Comparison of ENCODE assay signal across 21 cellular contexts in the genomic region with DNA sequence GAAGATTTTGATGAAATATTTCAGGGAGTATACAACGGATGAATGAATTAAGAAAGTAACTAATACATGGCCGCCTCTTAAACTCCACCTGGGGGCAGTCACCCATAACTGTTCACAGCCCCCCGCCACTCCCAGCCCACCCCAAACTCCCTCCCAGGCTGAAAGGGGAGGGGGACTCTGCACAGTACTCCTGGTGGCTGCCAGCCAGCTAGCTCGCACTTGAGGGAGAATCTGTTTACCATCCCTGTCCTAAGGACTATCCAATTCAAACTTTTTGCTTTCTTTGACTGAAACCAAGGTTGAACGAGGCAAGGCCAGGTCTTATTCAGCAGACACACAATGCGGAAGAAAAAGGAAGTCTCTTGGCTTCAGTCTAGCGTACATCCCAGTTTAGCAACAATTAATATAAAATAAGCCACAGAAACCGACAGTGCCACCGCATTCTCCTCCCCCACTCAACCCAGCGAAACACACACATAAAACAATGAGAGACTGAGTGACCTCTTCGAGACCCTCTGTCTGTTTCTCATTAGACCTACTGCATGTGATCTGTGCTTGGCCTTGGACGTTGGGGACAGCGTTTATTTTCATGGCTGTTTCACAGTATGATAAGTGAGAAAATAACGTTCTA.
A peak's percentile ranks its signal among the peaks of the same experiment; 100 is the strongest.
DNase-seq lines count a peak whose midpoint lies in the region; ATAC-seq and TF ChIP-seq lines count a peak whose summit lies in the region.
"Had no signal": no experiment of that assay in that cellular context is flagged by ENCODE, and none has a peak within 500 bp of the region (broad histone marks: within the 10 kb centered on the region; RNA-seq: fewer than 3 reads in every experiment).

No MANE protein-coding gene starts in this region.

- peak; percentile 59 for ATAC-seq in GM19351 (IDR thresholded peaks at IDR 0.05; ENCODE audit: unreplicated experiment)
- ATAC-seq in activated T-cell treated with anti-CD3 and anti-CD28 coated beads, Interleukin-2, amount 50 U/mL, for 4 hours: no peak
- ATAC-seq: CD8-positive, alpha-beta T cell had no signal

- peak overlapping the region in 3 of 5 experiments; percentile 25 to 54 (median 51) for H3K27ac Mint-ChIP-seq in brain
- H3K27ac Mint-ChIP-seq: activated T-helper 2 cell treated with anti-CD3 and anti-CD28 coated beads, Interferon-gamma antibody, Interleukin-2, Interleukin-4, amounts not matched to agents 10 μg/mL and 5 μg/mL and 100 μg/mL, durations not matched to agents 14 hours and 24 hours and 36 hours; CD8-positive, alpha-beta T cell had no signal

- H3K9me3 ChIP-seq in Peyer's patch (no peaks in the 10 kb centered on the region), BE2C (no peaks in the 10 kb centered on the region)
- H3K9me3 ChIP-seq: neutrophil had no signal

- H3K9me3 Mint-ChIP-seq in brain: peaks cover 15 to 27% (median 19%) of the 10 kb centered on the region in 5 experiments
- peaks cover 15% of the 10 kb centered on the region for H3K9me3 Mint-ChIP-seq in activated T-cell treated with anti-CD3 and anti-CD28 coated beads, Interleukin-2, amount 50 U/mL, for 4 hours

- TF ChIP-seq POLR2A in NB4 (IDR thresholded peaks at IDR 0.05; ENCODE audit: extremely low read depth, insufficient read length) (no peak), Peyer's patch (IDR thresholded peaks at IDR 0.05) (no peak)

- H3K4me1 ChIP-seq in Peyer's patch (no peaks in the 10 kb centered on the region), BE2C (no peaks in the 10 kb centered on the region)
- H3K4me1 ChIP-seq: breast epithelium had no signal

- no peaks in the 10 kb centered on the region for H3K27me3 Mint-ChIP-seq in brain
- peaks cover 4% of the 10 kb centered on the region for H3K27me3 Mint-ChIP-seq in activated T-cell treated with anti-CD3 and anti-CD28 coated beads, Interleukin-2, amount 50 U/mL, for 4 hours (ENCODE audit: low read depth)

- no peak overlapping the region for H3K27ac ChIP-seq in Peyer's patch
- H3K27ac ChIP-seq: epithelial cell of prostate, neutrophil, tibial nerve had no signal

- no peak overlapping the region for H3K4me3 ChIP-seq in NB4 (ENCODE audit: low read depth, low read length)
- no peak overlapping the region for H3K4me3 ChIP-seq in Peyer's patch
- no peak overlapping the region for H3K4me3 ChIP-seq in BE2C (ENCODE audit: low read depth, low read length)
- H3K4me3 ChIP-seq: breast epithelium, tibial nerve had no signal

- peak; percentile 73 for DNase-seq in NB4 (ENCODE audit: low read depth)
- DNase-seq in retina: peak; percentile 49
- no peak for DNase-seq in activated T-cell treated with anti-CD3 and anti-CD28 coated beads, Interleukin-2, amount 50 U/mL, for 4 hours
- DNase-seq in Peyer's patch: no peak
- no peak for DNase-seq in BE2C
- DNase-seq in NCI-H345 (lab: John Stamatoyannopoulos, UW): no peak
- DNase-seq: activated CD4-positive, CD25-positive, alpha-beta regulatory T cell treated with anti-CD3 and anti-CD28 coated beads, Interleukin-2, amount 50 U/mL, for 72 hours; CD8-positive, alpha-beta T cell; DMS79 treated with DMSO at 0.1 percent for 48 hours; foreskin melanocyte; midbrain; NCI-H1694; NCI-H226; SIG-M5 had no signal

- TF ChIP-seq CTCF in NB4 (IDR thresholded peaks at IDR 0.05; ENCODE audit: low read depth, low read length): no peak
- TF ChIP-seq CTCF in brain (conservative IDR thresholded peaks at IDR 0.05): no peak
- TF ChIP-seq CTCF in Peyer's patch (IDR thresholded peaks at IDR 0.05): no peak
- no peak for TF ChIP-seq CTCF in BE2C (IDR thresholded peaks at IDR 0.05; ENCODE audit: low read depth, low read length)

- H3K4me3 Mint-ChIP-seq in brain: peak overlapping the region in 1 of 5 experiments; percentile 2
- no peak overlapping the region for H3K4me3 Mint-ChIP-seq in activated T-cell treated with anti-CD3 and anti-CD28 coated beads, Interleukin-2, amount 50 U/mL, for 4 hours
- H3K4me3 Mint-ChIP-seq: CD8-positive, alpha-beta T cell had no signal

- H3K36me3 Mint-ChIP-seq in brain: peaks cover 87% of the 10 kb centered on the region
- H3K36me3 Mint-ChIP-seq in activated T-cell treated with anti-CD3 and anti-CD28 coated beads, Interleukin-2, amount 50 U/mL, for 4 hours (ENCODE audit: insufficient read depth): no peaks in the 10 kb centered on the region
- H3K36me3 Mint-ChIP-seq: CD8-positive, alpha-beta T cell had no signal

- H3K27me3 ChIP-seq in Peyer's patch (no peaks in the 10 kb centered on the region), BE2C (no peaks in the 10 kb centered on the region)
- H3K27me3 ChIP-seq: breast epithelium, tibial nerve had no signal

- H3K4me1 Mint-ChIP-seq in brain: peaks cover 36% of the 10 kb centered on the region
- no peaks in the 10 kb centered on the region for H3K4me1 Mint-ChIP-seq in activated T-cell treated with anti-CD3 and anti-CD28 coated beads, Interleukin-2, amount 50 U/mL, for 4 hours (ENCODE audit: low read depth)

- H3K36me3 ChIP-seq in Peyer's patch: no peaks in the 10 kb centered on the region
- H3K36me3 ChIP-seq in BE2C: no peaks in the 10 kb centered on the region
- H3K36me3 ChIP-seq: neutrophil had no signal

Comparison
In these comparisons a context has a peak if more than half of its experiments do, and no peak if none do; other contexts are left out.
1. DNase-seq: peak in NB4 (single experiment) and retina (single experiment); none in activated T-cell treated with anti-CD3 and anti-CD28 coated beads, Interleukin-2, amount 50 U/mL, for 4 hours (single experiment), Peyer's patch (0 of 3), BE2C (single experiment) and NCI-H345 (single experiment).